In genomic region chr1:50181027-50181663, GRCh38 we compare ENCODE assay signal across 30 cellular contexts.
DNase-seq lines count a peak whose midpoint lies in the region; ATAC-seq, FAIRE-seq and TF ChIP-seq lines count a peak whose summit lies in the region.
"Had no signal": no experiment of that assay in that cellular context is flagged by ENCODE, and none has a peak within 500 bp of the region (broad histone marks: within the 10 kb centered on the region; RNA-seq: fewer than 3 reads in every experiment).

No MANE protein-coding gene starts in this region.

- POLR2A ChIA-PET in activated CD4-positive, alpha-beta T cell treated with anti-CD3 and anti-CD28 coated beads, Interleukin-2, amount 10 ng/mL, durations not matched to agents 7 days and 5 days (lab: Charles Lee): no interaction called here

- no peak for TF ChIP-seq POLR2A in heart left ventricle (IDR thresholded peaks at IDR 0.05)

- peaks cover 2% of the 10 kb centered on the region for H3K27me3 Mint-ChIP-seq in activated CD4-positive, alpha-beta T cell treated with anti-CD3 and anti-CD28 coated beads, Interleukin-2, amount 10 ng/mL, durations not matched to agents 7 days and 5 days

- no peak for FAIRE-seq in pancreas (lab: Jason Lieb, UNC)
- FAIRE-seq: frontal cortex, kidney had no signal

- peak; percentile 87 to 92 (median 90) for ATAC-seq in heart left ventricle
- peak; percentile 86 to 87 for ATAC-seq in left cardiac atrium
- peak in 3 of 4 donors; percentile 46 to 63 (median 50) for ATAC-seq in pancreas
- no peak for ATAC-seq in HG02973 (IDR thresholded peaks at IDR 0.05; ENCODE audit: unreplicated experiment)
- ATAC-seq: activated T-cell treated with anti-CD3 and anti-CD28 coated beads, Interleukin-2, amount 50 U/mL, for 4 hours; natural killer cell treated with Interleukin-12 subunit alpha and Interleukin-12 subunit beta and Interleukin-15 and Interleukin-18, amount 100 ng/mL, for 72 hours had no signal

- H3K4me1 Mint-ChIP-seq in activated CD4-positive, alpha-beta T cell treated with anti-CD3 and anti-CD28 coated beads, Interleukin-2, amount 10 ng/mL, durations not matched to agents 7 days and 5 days: no peaks in the 10 kb centered on the region
- H3K4me1 Mint-ChIP-seq: central memory CD8-positive, alpha-beta T cell; mesothelial cell of epicardium had no signal

- H3K36me3 ChIP-seq in heart left ventricle: no peaks in the 10 kb centered on the region
- no peaks in the 10 kb centered on the region for H3K36me3 ChIP-seq in left ventricle myocardium inferior
- no peaks in the 10 kb centered on the region for H3K36me3 ChIP-seq in pancreas
- H3K36me3 ChIP-seq: BLaER1, tibial artery had no signal

- intact Hi-C loops in heart left ventricle (cut with DNase I): no loop called here
- intact Hi-C loops in left ventricle myocardium inferior (cut with micrococcal nuclease): no loop called here
- intact Hi-C loops in left cardiac atrium (cut with DNase I): no loop called here
- intact Hi-C loops in pancreas (cut with DNase I): no loop called here

- DNase-seq in heart left ventricle (peak in 4 of 5 donors; percentile 16 to 46 (median 32)), left ventricle myocardium inferior (no peak), left cardiac atrium (no peak), pancreas (no peak), NCI-H524 treated with DMSO at 0.1 percent for 48 hours (lab: John Stamatoyannopoulos, UW) (no peak)
- no peak for DNase-seq in activated naive CD4-positive, alpha-beta T cell treated with anti-CD3 and anti-CD28 coated beads, Interleukin-2, amount 50 U/mL, for 16 hours
- DNase-seq in activated CD4-positive, alpha-beta T cell treated with anti-CD3 and anti-CD28 coated beads, Interleukin-2, amount 10 ng/mL, durations not matched to agents 7 days and 5 days: no peak
- DNase-seq: activated CD4-positive, CD25-positive, alpha-beta regulatory T cell treated with anti-CD3 and anti-CD28 coated beads, Interleukin-2, amount 50 U/mL, for 72 hours; activated CD8-positive, alpha-beta memory T cell treated with anti-CD3 and anti-CD28 coated beads for 24 hours; activated naive CD4-positive, alpha-beta T cell; activated T-cell treated with anti-CD3 and anti-CD28 coated beads, Interleukin-2, amount 50 U/mL, for 4 hours; amygdala; COR-L47; erythroblast; kidney; NCI-H1105 treated with DMSO at 0.1 percent for 48 hours; NCI-H2029 treated with DMSO at 0.1 percent for 48 hours; NCI-H446; OCI-M1; posterior cingulate gyrus; SIG-M5; stimulated activated CD4-positive, alpha-beta T cell treated with anti-CD3 and anti-CD28 coated beads, Interleukin-4, amount 100 ng/mL, for 1 hour; stimulated activated naive CD4-positive, alpha-beta T cell treated with Interleukin-2 at 50 U/mL for 16 hours; tibial artery had no signal

- H3K36me3 Mint-ChIP-seq in activated CD4-positive, alpha-beta T cell treated with anti-CD3 and anti-CD28 coated beads, Interleukin-2, amount 10 ng/mL, durations not matched to agents 7 days and 5 days (ENCODE audit: low read depth): no peaks in the 10 kb centered on the region
- H3K36me3 Mint-ChIP-seq: mesothelial cell of epicardium; natural killer cell treated with Interleukin-12 subunit alpha and Interleukin-12 subunit beta and Interleukin-15 and Interleukin-18, amount 100 ng/mL, for 72 hours had no signal

- H3K27ac ChIP-seq in heart left ventricle (peak overlapping the region in 1 of 12 donors; percentile 38), left ventricle myocardium inferior (replicated peaks) (no peak overlapping the region), pancreas (no peak overlapping the region)
- H3K27ac ChIP-seq: BLaER1, tibial artery had no signal

- no peaks in the 10 kb centered on the region for H3K27me3 ChIP-seq in heart left ventricle
- H3K27me3 ChIP-seq in left ventricle myocardium inferior (ENCODE audit: low read depth): peaks cover 5% of the 10 kb centered on the region
- peaks cover 0 to 8% (median 0%) of the 10 kb centered on the region in 4 donors for H3K27me3 ChIP-seq in pancreas
- H3K27me3 ChIP-seq: BLaER1 had no signal

- peaks cover 0 to 18% (median 2%) of the 10 kb centered on the region in 12 donors for H3K4me1 ChIP-seq in heart left ventricle
- H3K4me1 ChIP-seq in left ventricle myocardium inferior: peaks cover 27% of the 10 kb centered on the region
- H3K4me1 ChIP-seq in pancreas: no peaks in the 10 kb centered on the region
- H3K4me1 ChIP-seq: tibial artery had no signal

- no peaks in the 10 kb centered on the region for H3K9me3 Mint-ChIP-seq in activated CD4-positive, alpha-beta T cell treated with anti-CD3 and anti-CD28 coated beads, Interleukin-2, amount 10 ng/mL, durations not matched to agents 7 days and 5 days
- H3K9me3 Mint-ChIP-seq: activated T-cell treated with anti-CD3 and anti-CD28 coated beads, Interleukin-2, amount 50 U/mL, for 4 hours; central memory CD8-positive, alpha-beta T cell; mesothelial cell of epicardium; natural killer cell treated with Interleukin-12 subunit alpha and Interleukin-12 subunit beta and Interleukin-15 and Interleukin-18, amount 100 ng/mL, for 72 hours had no signal

- H3K9me3 ChIP-seq in heart left ventricle (no peaks in the 10 kb centered on the region), left ventricle myocardium inferior (replicated peaks) (no peaks in the 10 kb centered on the region), pancreas (no peaks in the 10 kb centered on the region)
- H3K9me3 ChIP-seq: BLaER1, tibial artery had no signal

- CTCF ChIA-PET in activated CD4-positive, alpha-beta T cell treated with anti-CD3 and anti-CD28 coated beads, Interleukin-2, amount 10 ng/mL, durations not matched to agents 7 days and 5 days (lab: Charles Lee): interaction anchor here (0.6 kb wide), 1 partner anchor 1578 kb away, joined by 4 read pairs; no protein-coding TSS in a partner anchor

- 28 to 34% (median 29%) methylated on average over 3 of the region's 3 CpGs for WGBS in heart left ventricle, 4 donors
- WGBS in pancreas, 2 donors: 23 to 34% methylated on average over 3 of the region's 3 CpGs

- H3K27ac Mint-ChIP-seq in activated CD4-positive, alpha-beta T cell treated with anti-CD3 and anti-CD28 coated beads, Interleukin-2, amount 10 ng/mL, durations not matched to agents 7 days and 5 days: no peak overlapping the region
- H3K27ac Mint-ChIP-seq: mesothelial cell of epicardium; natural killer cell treated with Interleukin-12 subunit alpha and Interleukin-12 subunit beta and Interleukin-15 and Interleukin-18, amount 100 ng/mL, for 72 hours had no signal

- TF ChIP-seq CTCF in heart left ventricle (IDR thresholded peaks at IDR 0.05) (no peak), left ventricle myocardium inferior (IDR thresholded peaks at IDR 0.05; ENCODE audit: borderline replicate concordance) (no peak), pancreas (IDR thresholded peaks at IDR 0.05) (no peak)

- H3K4me3 ChIP-seq in heart left ventricle: no peak overlapping the region
- H3K4me3 ChIP-seq in left ventricle myocardium inferior: no peak overlapping the region
- no peak overlapping the region for H3K4me3 ChIP-seq in pancreas
- H3K4me3 ChIP-seq: BLaER1, tibial artery had no signal

- H3K4me3 Mint-ChIP-seq in activated CD4-positive, alpha-beta T cell treated with anti-CD3 and anti-CD28 coated beads, Interleukin-2, amount 10 ng/mL, durations not matched to agents 7 days and 5 days: no peak overlapping the region
- H3K4me3 Mint-ChIP-seq: activated T-cell treated with anti-CD3 and anti-CD28 coated beads, Interleukin-2, amount 50 U/mL, for 4 hours; central memory CD8-positive, alpha-beta T cell; mesothelial cell of epicardium; natural killer cell treated with Interleukin-12 subunit alpha and Interleukin-12 subunit beta and Interleukin-15 and Interleukin-18, amount 100 ng/mL, for 72 hours had no signal

Comparison
In these comparisons a context has a peak if more than half of its experiments do, and no peak if none do; other contexts are left out.
1. DNase-seq: peak in heart left ventricle (4 of 5); none in left ventricle myocardium inferior (single experiment), left cardiac atrium (single experiment), pancreas (0 of 6), activated naive CD4-positive, alpha-beta T cell treated with anti-CD3 and anti-CD28 coated beads, Interleukin-2, amount 50 U/mL, for 16 hours (single experiment), activated CD4-positive, alpha-beta T cell treated with anti-CD3 and anti-CD28 coated beads, Interleukin-2, amount 10 ng/mL, durations not matched to agents 7 days and 5 days (single experiment) and NCI-H524 treated with DMSO at 0.1 percent for 48 hours (single experiment).